ENCODE assay signal across 1 cellular context in genomic region chr2:218959141-218959731, GRCh38.
TF ChIP-seq lines count a peak whose summit lies in the region.

TSS of gene CDK5R2 (plus strand) at chr2:218959666. CDS start at chr2:218959821, 155 bp downstream.

TF ChIP-seq in SK-N-SH, 30 proteins besides CTCF, POLR2A, EP300 and RAD21 (continued from another document):
- TF ChIP-seq, protein P1, sequence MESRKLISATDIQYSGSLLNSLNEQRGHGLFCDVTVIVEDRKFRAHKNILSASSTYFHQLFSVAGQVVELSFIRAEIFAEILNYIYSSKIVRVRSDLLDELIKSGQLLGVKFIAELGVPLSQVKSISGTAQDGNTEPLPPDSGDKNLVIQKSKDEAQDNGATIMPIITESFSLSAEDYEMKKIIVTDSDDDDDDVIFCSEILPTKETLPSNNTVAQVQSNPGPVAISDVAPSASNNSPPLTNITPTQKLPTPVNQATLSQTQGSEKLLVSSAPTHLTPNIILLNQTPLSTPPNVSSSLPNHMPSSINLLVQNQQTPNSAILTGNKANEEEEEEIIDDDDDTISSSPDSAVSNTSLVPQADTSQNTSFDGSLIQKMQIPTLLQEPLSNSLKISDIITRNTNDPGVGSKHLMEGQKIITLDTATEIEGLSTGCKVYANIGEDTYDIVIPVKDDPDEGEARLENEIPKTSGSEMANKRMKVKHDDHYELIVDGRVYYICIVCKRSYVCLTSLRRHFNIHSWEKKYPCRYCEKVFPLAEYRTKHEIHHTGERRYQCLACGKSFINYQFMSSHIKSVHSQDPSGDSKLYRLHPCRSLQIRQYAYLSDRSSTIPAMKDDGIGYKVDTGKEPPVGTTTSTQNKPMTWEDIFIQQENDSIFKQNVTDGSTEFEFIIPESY (IDR thresholded peaks at IDR 0.05; ENCODE audit: borderline replicate concordance, low read depth): no peak
